ENCODE assay signal across 30 cellular contexts in the genomic region with DNA sequence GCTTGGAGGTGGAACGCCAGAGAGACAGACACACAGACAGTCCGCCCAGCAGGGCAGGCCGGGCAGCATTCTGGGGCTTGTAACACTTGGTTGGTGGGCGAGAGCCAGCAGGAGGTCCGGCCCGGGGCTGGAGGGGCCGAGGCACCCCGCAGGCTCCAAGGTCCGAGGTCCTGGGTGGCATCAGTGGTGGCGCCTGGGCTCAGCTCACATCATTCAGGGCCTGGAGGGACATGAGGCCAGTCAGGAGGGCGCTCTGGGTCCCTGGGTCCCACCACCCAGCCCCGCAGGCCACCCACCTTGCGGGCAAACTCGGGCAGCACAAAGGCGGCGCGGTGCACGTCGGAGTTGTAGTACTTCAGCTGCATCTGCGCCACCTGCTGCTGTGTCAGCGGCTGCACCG. TPM values are rescaled to one million over a fixed set of nuclear protein-coding genes. Genes with fewer than 3 reads are reported as not detected.
"Had no signal": no experiment of that assay in that cellular context is flagged by ENCODE, and none has a peak within 500 bp of the region (broad histone marks: within the 10 kb centered on the region; RNA-seq: fewer than 3 reads in every experiment).

No MANE protein-coding gene starts in this region.

- H3K27ac Mint-ChIP-seq: activated CD8-positive, alpha-beta T cell treated with anti-CD3 and anti-CD28 coated beads, Interleukin-2, amount 10 ng/mL, durations not matched to agents 7 days and 5 days; activated naive CD4-positive, alpha-beta T cell treated with anti-CD3 and anti-CD28 coated beads, Interleukin-2, amount 50 U/mL, for 24 hours; activated T-helper 1 cell treated with anti-CD3 and anti-CD28 coated beads, Interleukin-12 subunit alpha, Interleukin-12 subunit beta, Interleukin-2, Interleukin-4 antibody, amounts not matched to agents 30 ng/mL and 10 ng/mL and 1 ng/mL, durations not matched to agents 14 hours and 24 hours and 36 hours; immature natural killer cell; mesothelial cell of epicardium; naive thymus-derived CD8-positive, alpha-beta T cell; stimulated activated naive CD8-positive, alpha-beta T cell treated with anti-CD3 and anti-CD28 coated beads, Interleukin-15, Interleukin-2, amounts not matched to agents 100 ng/mL and 50 ng/mL, for 24 hours had no signal

- H3K9me3 ChIP-seq: body of pancreas, left lung, pancreas, tibial artery had no signal

- H3K27me3 Mint-ChIP-seq: activated naive CD4-positive, alpha-beta T cell treated with anti-CD3 and anti-CD28 coated beads, Interleukin-2, amount 50 U/mL, for 24 hours; naive thymus-derived CD8-positive, alpha-beta T cell; stimulated activated naive CD8-positive, alpha-beta T cell treated with anti-CD3 and anti-CD28 coated beads, Interleukin-15, Interleukin-2, amounts not matched to agents 100 ng/mL and 50 ng/mL, for 24 hours had no signal

- ATAC-seq: activated CD8-positive, alpha-beta T cell treated with anti-CD3 and anti-CD28 coated beads, Interleukin-2, amount 10 ng/mL, durations not matched to agents 7 days and 5 days; body of pancreas; esophagus mucosa; naive thymus-derived CD8-positive, alpha-beta T cell had no signal

- H3K4me3 Mint-ChIP-seq: activated CD8-positive, alpha-beta T cell treated with anti-CD3 and anti-CD28 coated beads, Interleukin-2, amount 10 ng/mL, durations not matched to agents 7 days and 5 days; activated naive CD4-positive, alpha-beta T cell treated with anti-CD3 and anti-CD28 coated beads, Interleukin-2, amount 50 U/mL, for 24 hours; activated T-helper 1 cell treated with anti-CD3 and anti-CD28 coated beads, Interleukin-12 subunit alpha, Interleukin-12 subunit beta, Interleukin-2, Interleukin-4 antibody, amounts not matched to agents 30 ng/mL and 10 ng/mL and 1 ng/mL, durations not matched to agents 14 hours and 24 hours and 36 hours; immature natural killer cell; mesothelial cell of epicardium; naive thymus-derived CD8-positive, alpha-beta T cell; stimulated activated naive CD8-positive, alpha-beta T cell treated with anti-CD3 and anti-CD28 coated beads, Interleukin-15, Interleukin-2, amounts not matched to agents 100 ng/mL and 50 ng/mL, for 24 hours had no signal

- H3K27me3 ChIP-seq: body of pancreas, hepatocyte, pancreas, tibial artery had no signal

- DNase-seq: activated CD4-positive, alpha-beta T cell treated with anti-CD3 and anti-CD28 coated beads, Interleukin-2, amount 50 U/mL, for 1 hour; activated CD4-positive, CD25-positive, alpha-beta regulatory T cell treated with anti-CD3 and anti-CD28 coated beads, Interleukin-2, amount 50 U/mL, for 72 hours; activated CD8-positive, alpha-beta T cell treated with anti-CD3 and anti-CD28 coated beads, Interleukin-2, amount 10 ng/mL, durations not matched to agents 7 days and 5 days; activated gamma-delta T cell; anterior cingulate cortex; body of pancreas; dermis blood vessel endothelial cell; effector CD8-positive, alpha-beta T cell; glutamatergic neuron; immature natural killer cell; left lung; naive thymus-derived CD8-positive, alpha-beta T cell; right cardiac atrium; stimulated activated CD4-positive, alpha-beta T cell treated with anti-CD3 and anti-CD28 coated beads, Interleukin-1b, Interleukin-23, amount 100 ng/mL, for 48 hours; substantia nigra; tibial artery had no signal

- H3K4me2 ChIP-seq: hepatocyte had no signal

- H3K27ac ChIP-seq: body of pancreas, hepatocyte, left lung, pancreas, skin epidermis, tibial artery had no signal

- H3K9me3 Mint-ChIP-seq: activated naive CD4-positive, alpha-beta T cell treated with anti-CD3 and anti-CD28 coated beads, Interleukin-2, amount 50 U/mL, for 24 hours; activated T-helper 1 cell treated with anti-CD3 and anti-CD28 coated beads, Interleukin-12 subunit alpha, Interleukin-12 subunit beta, Interleukin-2, Interleukin-4 antibody, amounts not matched to agents 30 ng/mL and 10 ng/mL and 1 ng/mL, durations not matched to agents 14 hours and 24 hours and 36 hours; immature natural killer cell; mesothelial cell of epicardium; naive thymus-derived CD8-positive, alpha-beta T cell; stimulated activated naive CD8-positive, alpha-beta T cell treated with anti-CD3 and anti-CD28 coated beads, Interleukin-15, Interleukin-2, amounts not matched to agents 100 ng/mL and 50 ng/mL, for 24 hours had no signal

- H2AFZ ChIP-seq: hepatocyte had no signal

- H3K4me3 ChIP-seq: body of pancreas, hepatocyte, left lung, pancreas, skin epidermis, tibial artery had no signal

RNA-seq across cellular contexts. Expression of a gene that starts 7.6 kb away (rescaled TPM):
- total RNA-seq: body of pancreas, cardiac septum, dermis blood vessel endothelial cell, esophagus mucosa, frontal cortex, kidney epithelial cell, left lung, lung microvascular endothelial cell, pancreas, pulmonary artery endothelial cell, right cardiac atrium, ureter had no signal
